3 cellular contexts compared by ENCODE assay signal in the genomic region with DNA sequence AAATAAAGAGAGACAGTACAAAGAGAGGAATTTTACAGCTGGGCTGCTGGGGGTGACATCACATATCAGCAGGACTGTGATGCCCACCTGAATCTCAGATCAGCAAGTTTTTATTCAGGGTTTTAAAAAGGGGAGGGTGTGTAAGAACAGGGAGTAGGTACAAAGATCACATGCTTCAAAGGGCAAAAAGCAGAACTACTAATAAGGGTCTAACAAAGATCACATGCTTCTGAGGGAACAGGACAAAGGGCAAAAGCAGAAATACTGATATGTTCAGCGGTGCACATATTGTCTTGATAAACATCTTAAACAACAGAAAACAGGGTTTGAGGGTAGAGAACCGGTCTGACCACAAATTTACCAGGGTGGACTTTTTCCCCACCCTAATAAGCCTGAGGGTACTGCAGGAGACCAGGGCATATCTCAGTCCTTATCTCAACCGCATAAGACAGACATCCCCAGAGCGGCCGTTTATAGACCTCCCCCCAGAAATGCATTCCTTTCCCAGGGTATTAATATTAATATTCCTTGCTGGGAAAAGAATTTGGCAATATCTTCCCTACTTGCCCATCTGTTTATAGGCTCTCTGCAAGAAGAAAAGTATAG. TPM values are rescaled to one million over a fixed set of nuclear protein-coding genes. Genes with fewer than 3 reads are reported as not detected.
"Had no signal": no experiment of that assay in that cellular context is flagged by ENCODE, and none has a peak within 500 bp of the region (broad histone marks: within the 10 kb centered on the region; RNA-seq: fewer than 3 reads in every experiment).

No MANE protein-coding gene starts in this region.

RNA-seq across cellular contexts. Expression of a gene that starts 7.9 kb away (rescaled TPM):
- total RNA-seq: activated B cell treated with CpG ODN at 0.5 μM for 24 hours, astrocyte had no signal

RNA-seq across cellular contexts. Expression of a gene that starts 48.9 kb away (rescaled TPM):
- total RNA-seq: bronchial epithelial cell had no signal
